ENCODE assay signal across 10 cellular contexts in the genomic region with DNA sequence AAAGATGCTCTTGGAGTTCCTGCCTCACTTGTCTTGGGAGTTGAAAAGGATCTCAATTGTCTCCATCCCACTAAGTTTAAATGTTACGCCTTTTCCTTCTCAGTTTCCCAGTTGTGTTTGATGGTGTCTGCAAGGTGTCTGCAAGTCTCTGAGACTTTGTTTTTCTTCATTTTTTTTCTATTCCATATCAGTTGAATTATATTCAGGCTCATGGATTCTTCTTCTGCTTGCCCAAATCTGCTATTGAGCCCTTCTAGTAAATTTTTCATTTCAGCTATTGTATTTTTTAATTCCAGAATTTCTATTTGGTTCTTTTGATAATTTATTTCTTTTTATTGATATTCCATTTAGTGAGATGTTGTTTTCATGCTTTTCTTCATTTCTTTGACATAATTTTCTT. TPM values are rescaled to one million over a fixed set of nuclear protein-coding genes. Genes with fewer than 3 reads are reported as not detected.
"Had no signal": no experiment of that assay in that cellular context is flagged by ENCODE, and none has a peak within 500 bp of the region (broad histone marks: within the 10 kb centered on the region; RNA-seq: fewer than 3 reads in every experiment).

No MANE protein-coding gene starts in this region.

- ATAC-seq: GM23338 had no signal

- FAIRE-seq: H54, HTR-8/SVneo had no signal

- DNase-seq: H9, HCEC 1CT, HFFc6, KG1 had no signal

- H3K4me2 ChIP-seq: GM23338 had no signal

- H3K4me3 ChIP-seq: GM23338 had no signal

- H2AFZ ChIP-seq: GM23338 had no signal

RNA-seq across cellular contexts. Expression of gene TSHB, which starts 47.4 kb away (rescaled TPM):
- total RNA-seq: GM23338, H1, H9, HFFc6, HT-29 had no signal
- polyA plus RNA-seq: GM23338, H1, IgD-negative memory B cell had no signal
